ENCODE assay signal across 26 cellular contexts in genomic region chr6:21137708-21138358, GRCh38.
A peak's percentile ranks its signal among the peaks of the same experiment; 100 is the strongest.
DNase-seq lines count a peak whose midpoint lies in the region; TF ChIP-seq lines count a peak whose summit lies in the region.
"Had no signal": no experiment of that assay in that cellular context is flagged by ENCODE, and none has a peak within 500 bp of the region (broad histone marks: within the 10 kb centered on the region; RNA-seq: fewer than 3 reads in every experiment).

No MANE protein-coding gene starts in this region.

- TF ChIP-seq CTCF in WERI-Rb-1 (IDR thresholded peaks at IDR 0.05; ENCODE audit: low read depth, low read length) = no peak
- TF ChIP-seq CTCF in fibroblast of villous mesenchyme (IDR thresholded peaks at IDR 0.05; ENCODE audit: insufficient read depth, low read depth, low read length) = no peak
- no peak for TF ChIP-seq CTCF in progenitor cell of endocrine pancreas (IDR thresholded peaks at IDR 0.05; ENCODE audit: unreplicated experiment)
- no peak for TF ChIP-seq CTCF in thyroid gland (IDR thresholded peaks at IDR 0.05)
- no peak for TF ChIP-seq CTCF in breast epithelium (IDR thresholded peaks at IDR 0.05)

- H3K27me3 Mint-ChIP-seq in progenitor cell of endocrine pancreas = no peaks in the 10 kb centered on the region
- H3K27me3 Mint-ChIP-seq: activated T-cell treated with anti-CD3 and anti-CD28 coated beads, Interleukin-2, amount 50 U/mL, for 24 hours; naive B cell; stimulated activated naive B cell treated with anti-CD40 and anti-IgM and Interleukin-4, amounts not matched to agents 10 μg/mL and 1 μg/mL and 100 μg/mL, for 72 hours had no signal

- H3K9me3 Mint-ChIP-seq in progenitor cell of endocrine pancreas (ENCODE audit: low read depth) = peaks cover 5% of the 10 kb centered on the region
- H3K9me3 Mint-ChIP-seq: activated T-cell treated with anti-CD3 and anti-CD28 coated beads, Interleukin-2, amount 50 U/mL, for 24 hours; CD8-positive, alpha-beta memory T cell; endodermal cell had no signal

- TF ChIP-seq POLR2A in thyroid gland (IDR thresholded peaks at IDR 0.05) (no peak), breast epithelium (IDR thresholded peaks at IDR 0.05) (no peak)

- H3K4me2 ChIP-seq in GM23248 (ENCODE audit: unreplicated experiment) = no peak overlapping the region

- H3K27me3 ChIP-seq in GM23248 (replicated peaks; ENCODE audit: insufficient read depth) (no peaks in the 10 kb centered on the region), WERI-Rb-1 (ENCODE audit: insufficient read depth, low read depth, severe bottlenecking) (no peaks in the 10 kb centered on the region), thyroid gland (no peaks in the 10 kb centered on the region), breast epithelium (no peaks in the 10 kb centered on the region)
- H3K27me3 ChIP-seq: colonic mucosa, pancreas, sigmoid colon, tibial artery had no signal

- no peak overlapping the region for H3K9ac ChIP-seq in GM23248

- no peaks in the 10 kb centered on the region for H3K36me3 ChIP-seq in GM23248 (ENCODE audit: low read depth)
- H3K36me3 ChIP-seq in WERI-Rb-1 = no peaks in the 10 kb centered on the region; the same call in 1 of the 2 replicates
- H3K36me3 ChIP-seq in thyroid gland = no peaks in the 10 kb centered on the region
- H3K36me3 ChIP-seq in breast epithelium = no peaks in the 10 kb centered on the region
- H3K36me3 ChIP-seq: colonic mucosa, pancreas, sigmoid colon, tibial artery had no signal

- H3K79me2 ChIP-seq in GM23248 (ENCODE audit: insufficient read depth) = no peaks in the 10 kb centered on the region

- intact Hi-C loops in thyroid gland (cut with DNase I) = no loop called here
- intact Hi-C loops in breast epithelium (cut with DNase I; ENCODE audit: low total_unique reads) = no loop called here

- no peaks in the 10 kb centered on the region for H3K9me2 ChIP-seq in GM23248 (ENCODE audit: insufficient read depth)

- H3F3A ChIP-seq in GM23248 (ENCODE audit: insufficient read depth) = no peaks in the 10 kb centered on the region

- no peaks in the 10 kb centered on the region for H4K20me1 ChIP-seq in GM23248 (ENCODE audit: insufficient read depth)

- H3K4me3 ChIP-seq in GM23248 (no peak overlapping the region), WERI-Rb-1 (ENCODE audit: low read depth, low read length) (no peak overlapping the region), fibroblast of villous mesenchyme (ENCODE audit: low read depth, low read length) (no peak overlapping the region), thyroid gland (replicated peaks in 1 of 3) (no peak overlapping the region), breast epithelium (no peak overlapping the region)
- H3K4me3 ChIP-seq: colonic mucosa, pancreas, sigmoid colon, tibial artery had no signal

- H3K36me3 Mint-ChIP-seq in progenitor cell of endocrine pancreas (ENCODE audit: insufficient read depth) = peaks cover 7% of the 10 kb centered on the region

- H3K27ac ChIP-seq in GM23248 (no peak overlapping the region), WERI-Rb-1 (peak overlapping the region; percentile 72), thyroid gland (no peak overlapping the region), breast epithelium (no peak overlapping the region)
- H3K27ac ChIP-seq: colonic mucosa, tibial artery had no signal

- peaks cover 40% of the 10 kb centered on the region for H3K4me1 Mint-ChIP-seq in progenitor cell of endocrine pancreas (ENCODE audit: low read depth)
- H3K4me1 Mint-ChIP-seq: CD8-positive, alpha-beta memory T cell had no signal

- no peak overlapping the region for H2AFZ ChIP-seq in GM23248

- WGBS in GM23248 (ENCODE audit: low coverage in 1 of 2, low lambda C conversion rate in 2 of 2, missing lambda C conversion rate in 2 of 2), 2 experiments = 98 to 99% methylated on average over 2 of the region's 2 CpGs
- WGBS in thyroid gland, 2 donors = 94 to 100% methylated on average over 2 of the region's 2 CpGs

- H3K4me3 Mint-ChIP-seq in progenitor cell of endocrine pancreas (ENCODE audit: low read depth) = no peak overlapping the region
- H3K4me3 Mint-ChIP-seq: activated T-cell treated with anti-CD3 and anti-CD28 coated beads, Interleukin-2, amount 50 U/mL, for 24 hours; CD8-positive, alpha-beta memory T cell; endodermal cell; naive B cell; stimulated activated naive B cell treated with anti-CD40 and anti-IgM and Interleukin-4, amounts not matched to agents 10 μg/mL and 1 μg/mL and 100 μg/mL, for 72 hours had no signal

- peak; percentile 15 for DNase-seq in GM23248
- DNase-seq in WERI-Rb-1 = no peak
- DNase-seq in fibroblast of villous mesenchyme (ENCODE audit: low read depth) = peak; percentile 71
- DNase-seq in progenitor cell of endocrine pancreas (ENCODE audit: low spot score, unreplicated experiment) = no peak
- DNase-seq in thyroid gland = no peak
- no peak for DNase-seq in ecto neural progenitor cell (ENCODE audit: low spot score)
- no peak for DNase-seq in NK-92 (lab: John Stamatoyannopoulos, UW; ENCODE audit: unreplicated experiment)
- no peak for DNase-seq in breast epithelium (ENCODE audit: low spot score in 2 of 2)
- DNase-seq: activated CD4-positive, CD25-positive, alpha-beta regulatory T cell treated with anti-CD3 and anti-CD28 coated beads, Interleukin-2, amount 50 U/mL, for 72 hours; activated naive CD4-positive, alpha-beta T cell treated with anti-CD3 and anti-CD28 coated beads, Interleukin-2, amount 50 U/mL, for 16 hours; activated T-cell treated with anti-CD3 and anti-CD28 coated beads, Interleukin-2, amount 50 U/mL, for 24 hours; CD8-positive, alpha-beta memory T cell; colonic mucosa; endodermal cell; foreskin melanocyte; H7; Kasumi-1; naive B cell; NCI-H1092 treated with DMSO at 0.1 percent for 48 hours; NCI-H2081; NCI-H510A treated with DMSO at 0.1 percent for 48 hours; pancreas; sigmoid colon; stimulated activated naive B cell treated with anti-CD40 and anti-IgM and Interleukin-4, amounts not matched to agents 10 μg/mL and 1 μg/mL and 100 μg/mL, for 72 hours; SW 1271; tibial artery had no signal

- in situ Hi-C loops in GM23248 (cut with MboI) = no loop called here

- no peaks in the 10 kb centered on the region for H3K4me1 ChIP-seq in GM23248 (ENCODE audit: insufficient read depth)
- peaks cover 0 to 6% of the 10 kb centered on the region in 2 donors for H3K4me1 ChIP-seq in thyroid gland
- H3K4me1 ChIP-seq in breast epithelium = no peaks in the 10 kb centered on the region
- H3K4me1 ChIP-seq: colonic mucosa, pancreas had no signal

- peak overlapping the region; percentile 4 for H3K27ac Mint-ChIP-seq in progenitor cell of endocrine pancreas
- H3K27ac Mint-ChIP-seq: activated T-cell treated with anti-CD3 and anti-CD28 coated beads, Interleukin-2, amount 50 U/mL, for 24 hours; CD8-positive, alpha-beta memory T cell; endodermal cell; stimulated activated naive B cell treated with anti-CD40 and anti-IgM and Interleukin-4, amounts not matched to agents 10 μg/mL and 1 μg/mL and 100 μg/mL, for 72 hours had no signal

- H3K9me3 ChIP-seq in GM23248 (ENCODE audit: low read depth) = no peaks in the 10 kb centered on the region
- H3K9me3 ChIP-seq in WERI-Rb-1 (ENCODE audit: severe bottlenecking) = no peaks in the 10 kb centered on the region
- no peaks in the 10 kb centered on the region for H3K9me3 ChIP-seq in thyroid gland
- H3K9me3 ChIP-seq in breast epithelium = no peaks in the 10 kb centered on the region
- H3K9me3 ChIP-seq: colonic mucosa, pancreas, sigmoid colon, tibial artery had no signal

Comparison
In these comparisons a context has a peak if more than half of its experiments do, and no peak if none do; other contexts are left out.
1. DNase-seq: peak in GM23248 (single experiment) and fibroblast of villous mesenchyme (single experiment); none in WERI-Rb-1 (single experiment), progenitor cell of endocrine pancreas (single experiment), thyroid gland (0 of 2), ecto neural progenitor cell (single experiment), NK-92 (single experiment) and breast epithelium (0 of 2).